ENCODE assay signal across 8 cellular contexts in the genomic region with DNA sequence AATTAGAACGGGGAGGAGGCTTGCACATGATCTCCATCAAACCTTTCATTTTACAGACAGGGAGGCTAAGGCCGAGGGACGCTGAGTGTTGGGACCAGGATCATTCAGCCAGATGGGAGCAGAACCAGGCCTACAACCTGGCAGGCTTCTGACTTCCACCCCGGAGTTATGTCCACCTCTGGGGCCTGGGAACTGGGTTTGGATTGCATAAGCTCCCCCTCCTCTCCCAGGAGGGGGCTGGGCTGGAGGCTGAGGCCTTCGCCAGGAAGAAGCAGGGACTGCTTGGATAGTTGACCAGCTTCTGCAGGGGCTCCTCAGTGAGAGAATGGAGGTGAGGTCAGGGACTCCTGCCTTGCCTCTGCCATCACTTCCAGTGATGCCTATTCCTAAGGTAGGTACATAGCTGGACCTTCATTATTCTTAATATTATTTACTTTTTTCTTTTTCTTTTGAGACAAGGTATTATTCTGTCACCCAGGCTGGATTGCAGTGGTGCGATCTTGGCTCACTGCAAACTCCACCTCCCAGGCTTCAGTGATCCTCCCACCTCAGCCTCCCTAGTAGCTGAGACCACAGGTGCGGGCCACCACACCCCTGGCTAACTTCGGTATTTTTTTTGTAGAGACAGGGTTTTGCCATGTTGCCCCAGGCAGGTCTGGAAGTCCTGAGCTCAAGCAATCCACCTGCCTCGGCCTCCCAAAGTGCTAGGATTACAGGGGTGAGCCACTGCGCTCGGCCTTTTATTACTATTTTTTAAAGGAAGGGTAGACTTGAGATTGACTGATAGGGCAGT. TPM values are rescaled to one million over a fixed set of nuclear protein-coding genes. Genes with fewer than 3 reads are reported as not detected.
DNase-seq lines count a peak whose midpoint lies in the region; ATAC-seq lines count a peak whose summit lies in the region.

No MANE protein-coding gene starts in this region.

- no peak overlapping the region for H4K8ac ChIP-seq in mesenchymal stem cell (ENCODE audit: low read length)

- H3K4me2 ChIP-seq in mesenchymal stem cell (ENCODE audit: low read length, poor library complexity, severe bottlenecking): no peak overlapping the region

- H3K79me1 ChIP-seq in mesenchymal stem cell (replicated peaks; ENCODE audit: low read length, poor library complexity, severe bottlenecking): no peaks in the 10 kb centered on the region

- H2BK12ac ChIP-seq in mesenchymal stem cell (ENCODE audit: low read length in 2 of 2): no peak overlapping the region

- DNase-seq in NCI-H2227 (lab: John Stamatoyannopoulos, UW; ENCODE audit: unreplicated experiment) (peak; percentile 38), NCI-H2227 treated with DMSO at 0.1 percent for 48 hours (lab: John Stamatoyannopoulos, UW) (no peak), NCI-H82 treated with DMSO at 0.1 percent for 48 hours (lab: John Stamatoyannopoulos, UW; ENCODE audit: unreplicated experiment) (peak; percentile 14), sciatic nerve (ENCODE audit: low spot score) (no peak), globus pallidus (ENCODE audit: low spot score) (no peak), mesenchymal stem cell (no peak)
- DNase-seq in effector memory CD4-positive, alpha-beta T cell: no peak

- H3K4me3 ChIP-seq in effector memory CD4-positive, alpha-beta T cell (ENCODE audit: insufficient read depth, low read depth, low read length, poor library complexity, severe bottlenecking): peak overlapping the region; percentile 74
- H3K4me3 ChIP-seq in mesenchymal stem cell (ENCODE audit: insufficient read depth in 1 of 2, low read depth in 1 of 2, low read length in 2 of 2): no peak overlapping the region

- H3K27me3 ChIP-seq in effector memory CD4-positive, alpha-beta T cell (replicated peaks; ENCODE audit: control insufficient read depth, insufficient read depth, low read length, poor library complexity, severe bottlenecking): no peaks in the 10 kb centered on the region
- H3K27me3 ChIP-seq in mesenchymal stem cell (ENCODE audit: control insufficient read depth in 1 of 2, insufficient read depth in 1 of 2, low read length in 2 of 2): no peaks in the 10 kb centered on the region

- no peaks in the 10 kb centered on the region for H3K9me3 ChIP-seq in effector memory CD4-positive, alpha-beta T cell (ENCODE audit: control insufficient read depth, low read length)
- H3K9me3 ChIP-seq in mesenchymal stem cell (ENCODE audit: control insufficient read depth, low read length): no peaks in the 10 kb centered on the region

- no peak overlapping the region for H2BK5ac ChIP-seq in mesenchymal stem cell (ENCODE audit: low read depth, low read length, poor library complexity, severe bottlenecking)

- H2BK15ac ChIP-seq in mesenchymal stem cell (ENCODE audit: low read depth, poor library complexity, severe bottlenecking): no peak overlapping the region

- intact Hi-C loops in sciatic nerve (cut with DNase I): no loop called here

- 87% methylated on average over 8 of the region's 11 CpGs for WGBS in mesenchymal stem cell

- no peak overlapping the region for H2AFZ ChIP-seq in mesenchymal stem cell (ENCODE audit: low read depth, low read length)

- H3K36me3 ChIP-seq in effector memory CD4-positive, alpha-beta T cell (ENCODE audit: control insufficient read depth, insufficient read depth, low read length): no peaks in the 10 kb centered on the region
- H3K36me3 ChIP-seq in mesenchymal stem cell (ENCODE audit: control insufficient read depth in 1 of 2, insufficient read depth in 2 of 2, low read depth in 1 of 2, low read length in 2 of 2): no peaks in the 10 kb centered on the region

- H4K91ac ChIP-seq in mesenchymal stem cell (ENCODE audit: low read length): no peak overlapping the region

- H3K4ac ChIP-seq in mesenchymal stem cell (ENCODE audit: low read depth in 1 of 2, low read length in 2 of 2): no peak overlapping the region

- no peak overlapping the region for H2AK5ac ChIP-seq in mesenchymal stem cell (ENCODE audit: low read length, severe bottlenecking)

- H3K18ac ChIP-seq in mesenchymal stem cell (ENCODE audit: low read depth in 1 of 2, low read length in 2 of 2): no peak overlapping the region

- no peak overlapping the region for H3K23ac ChIP-seq in mesenchymal stem cell (ENCODE audit: low read length in 2 of 2)

- peaks cover 16% of the 10 kb centered on the region for H3K4me1 ChIP-seq in effector memory CD4-positive, alpha-beta T cell (ENCODE audit: control insufficient read depth, insufficient read depth, low read length, poor library complexity, severe bottlenecking)
- peaks cover 5% of the 10 kb centered on the region for H3K4me1 ChIP-seq in mesenchymal stem cell (ENCODE audit: control insufficient read depth, insufficient read depth, low read depth, low read length)

- H2BK120ac ChIP-seq in mesenchymal stem cell (ENCODE audit: low read depth, low read length): no peak overlapping the region

- ATAC-seq in sciatic nerve (peak; percentile 65), HG02885 (IDR thresholded peaks at IDR 0.05; ENCODE audit: poor library complexity, unreplicated experiment) (no peak)

- no peak overlapping the region for H3K9ac ChIP-seq in mesenchymal stem cell (ENCODE audit: low read length)

- no peak overlapping the region for H3K27ac ChIP-seq in effector memory CD4-positive, alpha-beta T cell (ENCODE audit: insufficient read depth, low read length, poor library complexity, severe bottlenecking)
- no peak overlapping the region for H3K27ac ChIP-seq in mesenchymal stem cell (ENCODE audit: low read length, poor library complexity, severe bottlenecking)

- no peak overlapping the region for H3K14ac ChIP-seq in mesenchymal stem cell (ENCODE audit: low read length in 2 of 2)

RNA-seq across cellular contexts. Expression of gene SNX10, which starts 1.3 kb away (rescaled TPM):
- 7.0 TPM for total RNA-seq in sciatic nerve
- polyA plus RNA-seq in mesenchymal stem cell (2013, experiment 1 of 2): 2.4 TPM
- polyA plus RNA-seq in mesenchymal stem cell (2013, experiment 2 of 2): 2.9 TPM

Comparison
In these comparisons a context has a peak if more than half of its experiments do, and no peak if none do; other contexts are left out.
1. DNase-seq: peak in NCI-H2227 (single experiment) and NCI-H82 treated with DMSO at 0.1 percent for 48 hours (single experiment); none in NCI-H2227 treated with DMSO at 0.1 percent for 48 hours (single experiment), effector memory CD4-positive, alpha-beta T cell (0 of 3), sciatic nerve (single experiment), globus pallidus (single experiment) and mesenchymal stem cell (single experiment).